In genomic region chr5:88113429-88113828, GRCh38 we compare ENCODE assay signal across 23 cellular contexts.
DNase-seq lines count a peak whose midpoint lies in the region; ATAC-seq, FAIRE-seq and TF ChIP-seq lines count a peak whose summit lies in the region.
"Had no signal": no experiment of that assay in that cellular context is flagged by ENCODE, and none has a peak within 500 bp of the region (broad histone marks: within the 10 kb centered on the region; RNA-seq: fewer than 3 reads in every experiment).

No MANE protein-coding gene starts in this region.

- in situ Hi-C loops in ACHN (cut with HindIII; ENCODE audit: low pct_ligation_motif_present, low pct_unique_long_range_greater_than_20kb, low sequenced_read_pairs) (no loop called here), HepG2 (cut with HindIII; ENCODE audit: extremely low pct_ligation_motif_present, low pct_unique_long_range_greater_than_20kb) (no loop called here)

- DNase-seq in ACHN (peak; percentile 1), LNCaP clone FGC (ENCODE audit: low read depth) (no peak), PC-3 (no peak), HepG2 (ENCODE audit: low spot score) (no peak), trophoblast cell (no peak), DMS153 (lab: John Stamatoyannopoulos, UW) (no peak), esophagus squamous epithelium (lab: John Stamatoyannopoulos, UW) (no peak), NCI-H524 treated with DMSO at 0.1 percent for 48 hours (lab: John Stamatoyannopoulos, UW) (no peak)
- DNase-seq: 8988T; C1 segment of cervical spinal cord; Caco-2; CD4-positive, CD25-positive, alpha-beta regulatory T cell; CD8-positive, alpha-beta T cell; DMS79; EL; GDM1; GM23248; H7; HCEC 1CT had no signal

- no peak overlapping the region for H3K4ac ChIP-seq in trophoblast cell (ENCODE audit: low read depth, low read length)

- H3K4me2 ChIP-seq in PC-3 (ENCODE audit: low read length) (no peak overlapping the region), HepG2 (ENCODE audit: low read depth, low read length) (no peak overlapping the region), trophoblast cell (ENCODE audit: low read length) (no peak overlapping the region)
- H3K4me2 ChIP-seq: A549 had no signal

- TF ChIP-seq RAD21 in HepG2 (CRISPR knock-in tag; IDR thresholded peaks at IDR 0.05), result no peak

- H3K27ac ChIP-seq in PC-3 (ENCODE audit: low read length) (no peak overlapping the region), HepG2 (ENCODE audit: extremely low read length, insufficient read depth, low read length) (no peak overlapping the region), trophoblast cell (ENCODE audit: low read depth, low read length) (no peak overlapping the region), esophagus squamous epithelium (no peak overlapping the region)
- H3K27ac ChIP-seq: A549, GM23248 had no signal

- H3K4me3 ChIP-seq in LNCaP clone FGC (ENCODE audit: low read depth, low read length), result no peak overlapping the region
- no peak overlapping the region for H3K4me3 ChIP-seq in PC-3 (ENCODE audit: low read length)
- no peak overlapping the region for H3K4me3 ChIP-seq in HepG2 (replicated peaks in 1 of 3; ENCODE audit: insufficient read depth in 1 of 3, low read depth in 2 of 3, low read length in 3 of 3)
- no peak overlapping the region for H3K4me3 ChIP-seq in trophoblast cell (ENCODE audit: low read depth, low read length)
- no peak overlapping the region for H3K4me3 ChIP-seq in esophagus squamous epithelium
- H3K4me3 ChIP-seq: A549, GM12878, GM23248 had no signal

- H4K91ac ChIP-seq in trophoblast cell (ENCODE audit: low read depth, low read length), result no peak overlapping the region

- CTCF ChIA-PET in PC-3 (lab: Charles Lee), result no interaction called here
- CTCF ChIA-PET in HepG2 (lab: Yijun Ruan, JAX; ENCODE audit: low intra/inter-chr PET ratio, low total read pairs), result no interaction called here

- TF ChIP-seq EP300 in HepG2 (IDR thresholded peaks at IDR 0.05; ENCODE audit: low read depth in 2 of 2, low read length in 2 of 2) (no peak), HepG2 (CRISPR knock-in tag; IDR thresholded peaks at IDR 0.05; ENCODE audit: borderline replicate concordance) (no peak)

- H3K14ac ChIP-seq in trophoblast cell (ENCODE audit: low read length), result no peak overlapping the region

- intact Hi-C loops in PC-3 (cut with micrococcal nuclease), result no loop called here
- intact Hi-C loops in HepG2 (cut with micrococcal nuclease; ENCODE audit: unreplicated experiment), result no loop called here
- intact Hi-C loops in esophagus squamous epithelium (cut with DNase I), result no loop called here

- BruUV-seq in PC-3 (replicated peaks; lab: Mats Ljungman, UMichigan) (no TSS peak), HepG2 (replicated peaks; lab: Mats Ljungman, UMichigan) (no TSS peak)

- no peaks in the 10 kb centered on the region for H3K9me2 ChIP-seq in PC-3 (replicated peaks; ENCODE audit: low read length)

- H3K18ac ChIP-seq in trophoblast cell (ENCODE audit: low read length), result no peak overlapping the region

- no peaks in the 10 kb centered on the region for H3F3A ChIP-seq in PC-3 (ENCODE audit: low read length, unreplicated experiment)

- H3K9me3 ChIP-seq in PC-3 (ENCODE audit: low read length) (no peaks in the 10 kb centered on the region), HepG2 (ENCODE audit: low read length) (no peaks in the 10 kb centered on the region), trophoblast cell (ENCODE audit: insufficient read depth, low read depth, low read length) (no peaks in the 10 kb centered on the region), esophagus squamous epithelium (no peaks in the 10 kb centered on the region)
- H3K9me3 ChIP-seq: A549 had no signal

- H2AFZ ChIP-seq in PC-3 (ENCODE audit: low read length) (no peak overlapping the region), HepG2 (ENCODE audit: low read length) (no peak overlapping the region), trophoblast cell (ENCODE audit: insufficient read depth, low read length, poor library complexity) (no peak overlapping the region)
- H2AFZ ChIP-seq: GM23248 had no signal

- POLR2A ChIA-PET in PC-3 (lab: Charles Lee; ENCODE audit: unreplicated experiment) (no interaction called here), HepG2 (lab: Yijun Ruan, JAX) (no interaction called here)

- TF ChIP-seq POLR2A in HepG2 (IDR thresholded peaks at IDR 0.05; ENCODE audit: insufficient read depth in 1 of 2, low read depth in 2 of 2, low read length in 2 of 2), result no peak
- TF ChIP-seq POLR2A in esophagus squamous epithelium (IDR thresholded peaks at IDR 0.05), result no peak

- TF ChIP-seq CTCF in LNCaP clone FGC (IDR thresholded peaks at IDR 0.05; ENCODE audit: control insufficient read depth, extremely low read depth, insufficient read depth), result peak; percentile 19; the same call in 1 of the 2 replicates
- 0 out of 2 replicates have a peak, but pooled peaks have one; percentile 17 for TF ChIP-seq CTCF in PC-3 (conservative IDR thresholded peaks at IDR 0.05; ENCODE audit: low read depth, low read length)
- TF ChIP-seq CTCF in HepG2 (CRISPR knock-in tag; IDR thresholded peaks at IDR 0.05), result peak; percentile 50
- no peak for TF ChIP-seq CTCF in esophagus squamous epithelium (IDR thresholded peaks at IDR 0.05)

- H3K79me2 ChIP-seq in PC-3 (ENCODE audit: low read length) (no peaks in the 10 kb centered on the region), HepG2 (ENCODE audit: insufficient read depth, low read length) (no peaks in the 10 kb centered on the region), trophoblast cell (ENCODE audit: control insufficient read depth, insufficient read depth, low read length, poor library complexity) (no peaks in the 10 kb centered on the region)

- H3K9ac ChIP-seq in PC-3 (ENCODE audit: low read length) (no peak overlapping the region), HepG2 (ENCODE audit: insufficient read depth, low read depth, low read length) (no peak overlapping the region), trophoblast cell (ENCODE audit: low read length) (no peak overlapping the region)
- H3K9ac ChIP-seq: GM23248 had no signal

- no peaks in the 10 kb centered on the region for H3K36me3 ChIP-seq in PC-3 (ENCODE audit: low read depth, low read length)
- H3K36me3 ChIP-seq in HepG2 (replicated peaks in 1 of 2; ENCODE audit: control insufficient read depth in 1 of 2, insufficient read depth in 2 of 2, low read length in 2 of 2), result no peaks in the 10 kb centered on the region
- H3K36me3 ChIP-seq in trophoblast cell (ENCODE audit: control insufficient read depth in 1 of 2, insufficient read depth in 2 of 2, low read length in 2 of 2), result no peaks in the 10 kb centered on the region
- H3K36me3 ChIP-seq in esophagus squamous epithelium, result no peaks in the 10 kb centered on the region

- no peak overlapping the region for H2BK12ac ChIP-seq in trophoblast cell (ENCODE audit: low read length)

- H4K20me1 ChIP-seq in PC-3 (ENCODE audit: low read length) (no peaks in the 10 kb centered on the region), HepG2 (ENCODE audit: insufficient read depth, low read length) (no peaks in the 10 kb centered on the region)

- no peak for FAIRE-seq in HepG2 (lab: Jason Lieb, UNC)
- FAIRE-seq: A549, GM12878, GM19239, H1 had no signal

- H2BK5ac ChIP-seq in trophoblast cell (ENCODE audit: low read depth, low read length, poor library complexity), result no peak overlapping the region

- no peak overlapping the region for H2BK120ac ChIP-seq in trophoblast cell (ENCODE audit: insufficient read depth, low read length, poor library complexity)

- H3K79me1 ChIP-seq in trophoblast cell (ENCODE audit: low read length), result no peaks in the 10 kb centered on the region

- no peak overlapping the region for H3K23ac ChIP-seq in trophoblast cell (ENCODE audit: low read length)

- WGBS in HepG2 (ENCODE audit: low lambda C conversion rate), result 0% methylated on average over 1 of the region's 1 CpG
- no CpG with 5 or more reads among the region's 1 CpG for WGBS in trophoblast cell (ENCODE audit: extremely low coverage, insufficient coverage, insufficient read length)
- 41 to 73% methylated on average over 1 of the region's 1 CpG for WGBS in esophagus squamous epithelium, 2 donors

- H2AK5ac ChIP-seq in trophoblast cell (ENCODE audit: low read length), result no peak overlapping the region

- peaks cover 35% of the 10 kb centered on the region for H3K4me1 ChIP-seq in PC-3 (ENCODE audit: insufficient read depth, low read length)
- H3K4me1 ChIP-seq in HepG2 (ENCODE audit: insufficient read depth, low read length), result peaks cover 17% of the 10 kb centered on the region
- H3K4me1 ChIP-seq in trophoblast cell (ENCODE audit: control insufficient read depth in 1 of 2, insufficient read depth in 2 of 2, low read length in 2 of 2), result no peaks in the 10 kb centered on the region
- H3K4me1 ChIP-seq in esophagus squamous epithelium, result no peaks in the 10 kb centered on the region
- H3K4me1 ChIP-seq: A549 had no signal

- H4K8ac ChIP-seq in trophoblast cell (ENCODE audit: low read depth, low read length), result no peak overlapping the region

- H4K12ac ChIP-seq in trophoblast cell (ENCODE audit: low read depth, low read length), result no peak overlapping the region

- H3K27me3 ChIP-seq in PC-3 (ENCODE audit: low read length) (no peaks in the 10 kb centered on the region), HepG2 (ENCODE audit: control insufficient read depth in 1 of 2, insufficient read depth in 2 of 2, low read length in 2 of 2) (no peaks in the 10 kb centered on the region; a peak in 1 of 5 replicates), trophoblast cell (ENCODE audit: insufficient read depth, low read length) (no peaks in the 10 kb centered on the region), esophagus squamous epithelium (no peaks in the 10 kb centered on the region)

- ATAC-seq in PC-3, result no peak
- ATAC-seq in HepG2, result peak; percentile 69
- ATAC-seq: A549; CD8-positive, alpha-beta T cell; GM12878 had no signal

TF ChIP-seq in HepG2, 621 proteins besides CTCF, POLR2A, EP300 and RAD21 (continues in another document):
- TF ChIP-seq TIGD3 (CRISPR knock-in tag; IDR thresholded peaks at IDR 0.05; ENCODE audit: borderline replicate concordance) (no peak), ZNF138 (CRISPR knock-in tag; IDR thresholded peaks at IDR 0.05; ENCODE audit: low read depth) (no peak), ZFYVE20 (CRISPR knock-in tag; IDR thresholded peaks at IDR 0.05; ENCODE audit: borderline replicate concordance, low read depth) (no peak), SMC3 (IDR thresholded peaks at IDR 0.05; ENCODE audit: low read length) (peak; percentile 33; the same call in 1 of the 2 replicates)

Comparison
In these comparisons a context has a peak if more than half of its experiments do, and no peak if none do; other contexts are left out.
1. CTCF ChIP-seq: peak in LNCaP clone FGC (single experiment), PC-3 (single experiment) and HepG2 (single experiment); none in esophagus squamous epithelium (0 of 6).